ENCODE assay signal across 17 cellular contexts in the genomic region with DNA sequence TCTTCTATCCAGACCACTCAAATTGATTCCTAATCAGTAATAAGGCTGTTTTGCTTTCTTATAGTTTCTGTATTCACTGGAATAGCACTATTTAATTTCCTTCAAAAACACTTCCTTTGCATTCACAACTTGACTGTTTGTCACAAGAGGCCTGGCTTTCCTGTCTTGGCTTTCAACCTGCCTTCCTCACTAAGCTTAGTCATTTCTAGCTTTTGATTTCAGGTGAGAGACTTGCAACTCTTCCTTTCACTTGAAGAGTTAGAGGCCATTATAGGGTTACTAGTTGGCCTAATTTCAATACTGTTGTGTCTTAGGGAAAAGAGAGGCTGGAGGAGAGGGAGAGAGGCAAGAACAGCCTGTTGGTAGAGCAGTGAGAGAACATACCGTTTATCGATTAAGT. TPM values are rescaled to one million over a fixed set of nuclear protein-coding genes. Genes with fewer than 3 reads are reported as not detected.
DNase-seq lines count a peak whose midpoint lies in the region; ATAC-seq and TF ChIP-seq lines count a peak whose summit lies in the region.
"Had no signal": no experiment of that assay in that cellular context is flagged by ENCODE, and none has a peak within 500 bp of the region (broad histone marks: within the 10 kb centered on the region; RNA-seq: fewer than 3 reads in every experiment).

No MANE protein-coding gene starts in this region.

- no peaks in the 10 kb centered on the region for H3K36me3 Mint-ChIP-seq in activated CD4-positive, alpha-beta T cell treated with anti-CD3 and anti-CD28 coated beads, Interleukin-2, amount 10 ng/mL, durations not matched to agents 24 days and 14 days (ENCODE audit: low read depth)
- peaks cover 0 to 12% of the 10 kb centered on the region in 2 donors for H3K36me3 Mint-ChIP-seq in activated naive CD4-positive, alpha-beta T cell treated with anti-CD3 and anti-CD28 coated beads, Interleukin-2, amount 50 U/mL, for 72 hours
- no peaks in the 10 kb centered on the region for H3K36me3 Mint-ChIP-seq in endothelial cell (ENCODE audit: low read depth, unreplicated experiment)

- peaks cover 23% of the 10 kb centered on the region for H3K4me1 Mint-ChIP-seq in activated CD4-positive, alpha-beta T cell treated with anti-CD3 and anti-CD28 coated beads, Interleukin-2, amount 10 ng/mL, durations not matched to agents 24 days and 14 days
- H3K4me1 Mint-ChIP-seq in endothelial cell (ENCODE audit: unreplicated experiment): peaks cover 4% of the 10 kb centered on the region
- H3K4me1 Mint-ChIP-seq: H9 had no signal

- peak overlapping the region; percentile 23 for H3K27ac Mint-ChIP-seq in activated CD4-positive, alpha-beta T cell treated with anti-CD3 and anti-CD28 coated beads, Interleukin-2, amount 10 ng/mL, durations not matched to agents 24 days and 14 days
- no peak overlapping the region for H3K27ac Mint-ChIP-seq in activated naive CD4-positive, alpha-beta T cell treated with anti-CD3 and anti-CD28 coated beads, Interleukin-2, amount 50 U/mL, for 72 hours
- no peak overlapping the region for H3K27ac Mint-ChIP-seq in endothelial cell (ENCODE audit: unreplicated experiment)
- H3K27ac Mint-ChIP-seq: H9 had no signal

- peaks cover 6% of the 10 kb centered on the region for H3K27me3 Mint-ChIP-seq in activated CD4-positive, alpha-beta T cell treated with anti-CD3 and anti-CD28 coated beads, Interleukin-2, amount 10 ng/mL, durations not matched to agents 24 days and 14 days
- peaks cover 2% of the 10 kb centered on the region for H3K27me3 Mint-ChIP-seq in endothelial cell (ENCODE audit: unreplicated experiment)

- peaks cover 8% of the 10 kb centered on the region for H3K9me3 Mint-ChIP-seq in activated CD4-positive, alpha-beta T cell treated with anti-CD3 and anti-CD28 coated beads, Interleukin-2, amount 10 ng/mL, durations not matched to agents 24 days and 14 days
- no peaks in the 10 kb centered on the region for H3K9me3 Mint-ChIP-seq in activated naive CD4-positive, alpha-beta T cell treated with anti-CD3 and anti-CD28 coated beads, Interleukin-2, amount 50 U/mL, for 72 hours
- H3K9me3 Mint-ChIP-seq in endothelial cell (ENCODE audit: unreplicated experiment): no peaks in the 10 kb centered on the region
- H3K9me3 Mint-ChIP-seq: H9 had no signal

- H3K27ac ChIP-seq in caudate nucleus (ENCODE audit: low read depth, low read length): no peak overlapping the region
- H3K27ac ChIP-seq: dorsolateral prefrontal cortex, right atrium auricular region, SJCRH30 had no signal

- peak; percentile 72 for DNase-seq in activated CD4-positive, alpha-beta T cell treated with anti-CD3 and anti-CD28 coated beads, Interleukin-2, amount 10 ng/mL, durations not matched to agents 24 days and 14 days
- DNase-seq in activated CD4-positive, alpha-beta T cell treated with anti-CD3 and anti-CD28 coated beads, Interleukin-2, amount 50 U/mL, for 48 hours: no peak
- no peak for DNase-seq in activated naive CD4-positive, alpha-beta T cell treated with anti-CD3 and anti-CD28 coated beads, Interleukin-2, amount 50 U/mL, for 72 hours (ENCODE audit: low spot score in 2 of 2)
- no peak for DNase-seq in caudate nucleus (lab: John Stamatoyannopoulos, UW)
- DNase-seq in endothelial cell (ENCODE audit: low spot score): no peak
- DNase-seq in stimulated activated CD4-positive, alpha-beta T cell treated with anti-CD3 and anti-CD28 coated beads, Interleukin-4, amount 100 ng/mL, for 1 hour: no peak
- DNase-seq: Calu3, dorsolateral prefrontal cortex, foreskin fibroblast, H9, islet precursor cell, NCI-H1092 treated with DMSO at 0.1 percent for 48 hours, NCI-H748 treated with DMSO at 0.1 percent for 48 hours, SJCRH30 had no signal

- intact Hi-C loops in activated CD4-positive, alpha-beta T cell treated with anti-CD3 and anti-CD28 coated beads, Interleukin-2, amount 10 ng/mL, durations not matched to agents 24 days and 14 days (cut with micrococcal nuclease): no loop called here

- ATAC-seq in GM21367 (IDR thresholded peaks at IDR 0.05; ENCODE audit: unreplicated experiment) (peak; percentile 54), HG02973 (IDR thresholded peaks at IDR 0.05; ENCODE audit: unreplicated experiment) (peak; percentile 68)
- ATAC-seq in activated naive CD4-positive, alpha-beta T cell treated with anti-CD3 and anti-CD28 coated beads, Interleukin-2, amount 50 U/mL, for 72 hours: peak; percentile 74 to 86

- no peak for TF ChIP-seq CTCF in endothelial cell (IDR thresholded peaks at IDR 0.05; ENCODE audit: unreplicated experiment)

- H3K4me3 Mint-ChIP-seq in activated CD4-positive, alpha-beta T cell treated with anti-CD3 and anti-CD28 coated beads, Interleukin-2, amount 10 ng/mL, durations not matched to agents 24 days and 14 days: no peak overlapping the region
- no peak overlapping the region for H3K4me3 Mint-ChIP-seq in endothelial cell (ENCODE audit: unreplicated experiment)
- H3K4me3 Mint-ChIP-seq: H9 had no signal

RNA-seq across cellular contexts. Expression of a gene that starts 47.0 kb away (rescaled TPM):
- total RNA-seq in activated CD4-positive, alpha-beta T cell treated with anti-CD3 and anti-CD28 coated beads, Interleukin-2, amount 10 ng/mL, durations not matched to agents 24 days and 14 days: 33.3 and 36.0 TPM in 2 replicates
- 10 to 100 TPM; 31.5 to 33.4 TPM for total RNA-seq in activated naive CD4-positive, alpha-beta T cell treated with anti-CD3 and anti-CD28 coated beads, Interleukin-2, amount 50 U/mL, for 72 hours
- total RNA-seq in endothelial cell (ENCODE audit: unreplicated experiment): 45.8 TPM
